16 cellular contexts compared by ENCODE assay signal in the genomic region with DNA sequence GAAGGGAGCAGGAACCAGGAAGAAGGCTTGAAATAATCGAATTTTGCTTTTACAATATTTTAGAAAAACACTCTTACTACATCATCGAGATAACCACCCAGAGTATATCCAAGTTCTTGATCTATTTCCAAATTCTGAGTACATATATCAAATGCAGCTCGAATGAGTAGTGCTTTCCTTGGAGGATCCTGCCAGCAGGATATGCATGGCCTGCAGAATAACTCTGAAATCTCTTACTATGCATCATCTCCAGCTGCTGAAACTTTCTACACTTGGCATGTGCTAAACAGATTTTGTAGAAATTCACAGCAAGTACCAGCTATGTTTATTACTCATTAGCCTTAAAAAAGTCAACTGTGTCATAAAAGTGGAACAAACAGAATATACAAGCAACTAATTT. TPM values are rescaled to one million over a fixed set of nuclear protein-coding genes. Genes with fewer than 3 reads are reported as not detected.
A peak's percentile ranks its signal among the peaks of the same experiment; 100 is the strongest.
DNase-seq lines count a peak whose midpoint lies in the region; ATAC-seq and TF ChIP-seq lines count a peak whose summit lies in the region.
"Had no signal": no experiment of that assay in that cellular context is flagged by ENCODE, and none has a peak within 500 bp of the region (broad histone marks: within the 10 kb centered on the region; RNA-seq: fewer than 3 reads in every experiment).

No MANE protein-coding gene starts in this region.

- H3K36me3 Mint-ChIP-seq in MCF 10A (ENCODE audit: insufficient read depth, unreplicated experiment), result no peaks in the 10 kb centered on the region
- H3K36me3 Mint-ChIP-seq: immature natural killer cell had no signal

- no peaks in the 10 kb centered on the region for H3K27me3 ChIP-seq in BJ (ENCODE audit: control insufficient read depth, insufficient read depth, low read length)
- H3K27me3 ChIP-seq: BLaER1, testis had no signal

- no peak overlapping the region for H3K27ac Mint-ChIP-seq in MCF 10A (ENCODE audit: low read depth, unreplicated experiment)
- H3K27ac Mint-ChIP-seq: activated CD4-positive, alpha-beta T cell treated with anti-CD3 and anti-CD28 coated beads, Interleukin-2, amount 10 ng/mL, durations not matched to agents 24 days and 14 days; activated T-cell treated with anti-CD3 and anti-CD28 coated beads, Interleukin-2, amount 50 U/mL, for 24 hours; immature natural killer cell; T-helper 2 cell treated with Interferon-gamma antibody and Interleukin-4, amounts not matched to agents 5 μg/mL and 100 μg/mL, for 36 hours had no signal

- H3K4me3 ChIP-seq in BJ (ENCODE audit: low read depth, low read length), result no peak overlapping the region
- H3K4me3 ChIP-seq: BLaER1, testis had no signal

- POLR2A ChIA-PET in BJ (lab: Charles Lee) (no interaction called here), MCF 10A (lab: Yijun Ruan, JAX) (interaction anchor here (0.8 kb wide), 1 partner anchor 196 kb away, joined by 3 read pairs; no protein-coding TSS in a partner anchor)

- H3K4me3 Mint-ChIP-seq in MCF 10A (ENCODE audit: unreplicated experiment), result no peak overlapping the region
- H3K4me3 Mint-ChIP-seq: activated CD4-positive, alpha-beta T cell treated with anti-CD3 and anti-CD28 coated beads, Interleukin-2, amount 10 ng/mL, durations not matched to agents 24 days and 14 days; activated T-cell treated with anti-CD3 and anti-CD28 coated beads, Interleukin-2, amount 50 U/mL, for 24 hours; immature natural killer cell; T-helper 2 cell treated with Interferon-gamma antibody and Interleukin-4, amounts not matched to agents 5 μg/mL and 100 μg/mL, for 36 hours had no signal

- TF ChIP-seq CTCF in BJ (IDR thresholded peaks at IDR 0.05; ENCODE audit: insufficient read depth, low read depth, low read length), result no peak
- no peak for TF ChIP-seq CTCF in MCF 10A (IDR thresholded peaks at IDR 0.05; ENCODE audit: unreplicated experiment)

- intact Hi-C loops in MCF 10A (cut with micrococcal nuclease), result loop anchor here (1.0 to 5.0 kb wide), 6 partner anchors 51 to 333 kb away; no protein-coding TSS in a partner anchor

- no peaks in the 10 kb centered on the region for H3K9me3 Mint-ChIP-seq in MCF 10A (ENCODE audit: unreplicated experiment)
- H3K9me3 Mint-ChIP-seq: activated CD4-positive, alpha-beta T cell treated with anti-CD3 and anti-CD28 coated beads, Interleukin-2, amount 10 ng/mL, durations not matched to agents 24 days and 14 days; activated T-cell treated with anti-CD3 and anti-CD28 coated beads, Interleukin-2, amount 50 U/mL, for 24 hours; T-helper 2 cell treated with Interferon-gamma antibody and Interleukin-4, amounts not matched to agents 5 μg/mL and 100 μg/mL, for 36 hours had no signal

- CTCF ChIA-PET in BJ (lab: Yijun Ruan, JAX) (interaction anchor here (0.6 to 9.8 kb wide), 15 partner anchors 14 to 352 kb away, joined by 3 to 115 read pairs (median 3); no protein-coding TSS in a partner anchor), MCF 10A (lab: Yijun Ruan, JAX) (interaction anchor here (0.5 to 2.5 kb wide), 32 partner anchors 8 to 805 kb away, joined by 3 to 22 read pairs (median 4); no protein-coding TSS in a partner anchor)

- H3K36me3 ChIP-seq in BJ (ENCODE audit: control insufficient read depth, insufficient read depth, low read length), result no peaks in the 10 kb centered on the region
- H3K36me3 ChIP-seq: BLaER1 had no signal

- no TSS peak for BruUV-seq in MCF 10A (replicated peaks; lab: Mats Ljungman, UMichigan)

- peaks cover 27% of the 10 kb centered on the region for H3K4me1 Mint-ChIP-seq in MCF 10A (ENCODE audit: insufficient read depth, unreplicated experiment)
- H3K4me1 Mint-ChIP-seq: immature natural killer cell had no signal

- ATAC-seq in GM18861 (IDR thresholded peaks at IDR 0.05; ENCODE audit: unreplicated experiment), result no peak
- no peak for ATAC-seq in HG02970 (IDR thresholded peaks at IDR 0.05; ENCODE audit: low FRiP score, unreplicated experiment)

- DNase-seq in BJ (ENCODE audit: low read depth), result peak; percentile 35
- peak; percentile 18 for DNase-seq in RPMI7951 (ENCODE audit: low read depth)
- peak; percentile 25 for DNase-seq in dermis blood vessel endothelial cell
- peak; percentile 60 for DNase-seq in non-pigmented ciliary epithelial cell (ENCODE audit: low read depth)
- no peak for DNase-seq in MCF 10A (ENCODE audit: unreplicated experiment)
- no peak for DNase-seq in NK-92 (lab: John Stamatoyannopoulos, UW; ENCODE audit: unreplicated experiment)
- DNase-seq: activated CD4-positive, alpha-beta T cell treated with anti-CD3 and anti-CD28 coated beads, Interleukin-2, amount 10 ng/mL, durations not matched to agents 24 days and 14 days; activated T-cell treated with anti-CD3 and anti-CD28 coated beads, Interleukin-2, amount 50 U/mL, for 24 hours; DMS79; immature natural killer cell; NCI-H510A had no signal

- no peaks in the 10 kb centered on the region for H3K27me3 Mint-ChIP-seq in MCF 10A (ENCODE audit: insufficient read depth, unreplicated experiment)
- H3K27me3 Mint-ChIP-seq: activated CD4-positive, alpha-beta T cell treated with anti-CD3 and anti-CD28 coated beads, Interleukin-2, amount 10 ng/mL, durations not matched to agents 24 days and 14 days; activated T-cell treated with anti-CD3 and anti-CD28 coated beads, Interleukin-2, amount 50 U/mL, for 24 hours had no signal

RNA-seq across cellular contexts. Expression of a gene that starts 44.0 kb away (rescaled TPM):
- 0.09 and 0.13 TPM in 2 replicates for polyA plus RNA-seq in BJ (2011; rRNA removed)
- 0.21 TPM in 1 of 2 replicates, not detected in the other for polyA minus RNA-seq in BJ (2011; rRNA and poly(A)+ RNA removed)
- total RNA-seq in RPMI7951 (2014; rRNA removed; shearing (Covaris generic)), result 1.7 and 3.4 TPM in 2 replicates
- total RNA-seq in dermis blood vessel endothelial cell (0.85 and 4.4 TPM in 2 replicates), MCF 10A (2022) (3.3 and 6.7 TPM in 2 replicates)

Comparison
In these comparisons a context has a peak if more than half of its experiments do, and no peak if none do; other contexts are left out.
1. DNase-seq: peak in BJ (single experiment), RPMI7951 (single experiment), dermis blood vessel endothelial cell (single experiment) and non-pigmented ciliary epithelial cell (single experiment); none in MCF 10A (single experiment) and NK-92 (single experiment).